ENCODE assay signal across 8 cellular contexts in genomic region chr6:79777713-79778579, GRCh38.
A peak's percentile ranks its signal among the peaks of the same experiment; 100 is the strongest.
DNase-seq lines count a peak whose midpoint lies in the region; ATAC-seq and TF ChIP-seq lines count a peak whose summit lies in the region.

No MANE protein-coding gene starts in this region.

- H3F3A ChIP-seq in OCI-LY1 (ENCODE audit: insufficient read depth, low read length) = no peaks in the 10 kb centered on the region

- no peaks in the 10 kb centered on the region for H3K79me2 ChIP-seq in OCI-LY1 (ENCODE audit: insufficient read depth, low read length)

- no peaks in the 10 kb centered on the region for H3K36me3 Mint-ChIP-seq in CD14-positive monocyte

- peak overlapping the region; percentile 52 for H3K4me3 ChIP-seq in OCI-LY1 (ENCODE audit: low read depth, low read length, poor library complexity, severe bottlenecking)
- peak overlapping the region; percentile 34 to 46 (median 40) for H3K4me3 ChIP-seq in esophagus muscularis mucosa

- H3K4me3 Mint-ChIP-seq in CD14-positive monocyte = peak overlapping the region; percentile 76 to 88

- H3K9me3 ChIP-seq in OCI-LY1 (ENCODE audit: low read length) (no peaks in the 10 kb centered on the region), esophagus muscularis mucosa (no peaks in the 10 kb centered on the region)

- H4K20me1 ChIP-seq in OCI-LY1 (ENCODE audit: insufficient read depth, low read length) = no peaks in the 10 kb centered on the region

- H3K4me2 ChIP-seq in OCI-LY1 (ENCODE audit: low read length) = peak overlapping the region; percentile 87

- intact Hi-C loops in CD14-positive monocyte (cut with micrococcal nuclease) (loop anchor here (1.0 to 5.0 kb wide), 2 partner anchors 89 to 90 kb away; no protein-coding TSS in a partner anchor), esophagus muscularis mucosa (cut with DNase I) (loop anchor here (2.0 to 10.0 kb wide), 3 partner anchors 37 to 317 kb away; no protein-coding TSS in a partner anchor)

- peak overlapping the region; percentile 23; the same call in 1 of the 2 replicates for H3K9ac ChIP-seq in OCI-LY1 (ENCODE audit: low read length)

- peak; percentile 91 for ATAC-seq in GM19324 (IDR thresholded peaks at IDR 0.05; ENCODE audit: low FRiP score, unreplicated experiment)
- peak; percentile 93 for ATAC-seq in HG03439 (IDR thresholded peaks at IDR 0.05; ENCODE audit: unreplicated experiment)

- H3K9me2 ChIP-seq in OCI-LY1 (ENCODE audit: low read depth, low read length) = no peaks in the 10 kb centered on the region

- H3K4me1 ChIP-seq in OCI-LY1 (ENCODE audit: insufficient read depth, low read length, severe bottlenecking) (peaks cover 12% of the 10 kb centered on the region), esophagus muscularis mucosa (peaks cover 0 to 11% (median 8%) of the 10 kb centered on the region in 4 donors)

- H3K27me3 Mint-ChIP-seq in CD14-positive monocyte (ENCODE audit: low read depth in 3 of 3) = peaks cover 2 to 8% (median 3%) of the 10 kb centered on the region in 3 donors

- WGBS in esophagus muscularis mucosa = 23% methylated on average over 31 of the region's 34 CpGs

- DNase-seq in CD14-positive monocyte (ENCODE audit: low spot score) (peak; percentile 73), activated T-cell treated with anti-CD3 and anti-CD28 coated beads for 48 hours (ENCODE audit: low read depth) (peak; percentile 86), esophagus muscularis mucosa (ENCODE audit: extremely low spot score) (no peak), myocyte (ENCODE audit: low read depth) (peak; percentile 60)
- peak; percentile 95 for DNase-seq in stimulated activated CD8-positive, alpha-beta memory T cell treated with anti-CD3 and anti-CD28 coated beads, Interleukin-4, amount 100 ng/mL, for 48 hours

- no peak for TF ChIP-seq POLR2A in esophagus muscularis mucosa (IDR thresholded peaks at IDR 0.05; ENCODE audit: low read depth)

- peaks cover 13% of the 10 kb centered on the region for H3K4me1 Mint-ChIP-seq in CD14-positive monocyte

- H3K9me3 Mint-ChIP-seq in CD14-positive monocyte = peaks cover 0 to 2% (median 0%) of the 10 kb centered on the region in 7 donors

- no peak for TF ChIP-seq EP300 in esophagus muscularis mucosa (IDR thresholded peaks at IDR 0.05)

- H3K36me3 ChIP-seq in OCI-LY1 (ENCODE audit: insufficient read depth, low read length) (no peaks in the 10 kb centered on the region), esophagus muscularis mucosa (no peaks in the 10 kb centered on the region)

- TF ChIP-seq CTCF in CD14-positive monocyte (IDR thresholded peaks at IDR 0.05) = peak; percentile 95
- peak; percentile 96 for TF ChIP-seq CTCF in OCI-LY1 (IDR thresholded peaks at IDR 0.05; ENCODE audit: low read length)
- peak in 2 of 3 experiments; percentile 89 to 96 for TF ChIP-seq CTCF in esophagus muscularis mucosa (IDR thresholded peaks at IDR 0.05)

- H3K27ac ChIP-seq in OCI-LY1 (ENCODE audit: low read depth, low read length, poor library complexity, severe bottlenecking) = no peak overlapping the region
- H3K27ac ChIP-seq in esophagus muscularis mucosa (replicated peaks in 1 of 4) = no peak overlapping the region

- H2AFZ ChIP-seq in OCI-LY1 (ENCODE audit: low read length) = peak overlapping the region; percentile 94

- no peaks in the 10 kb centered on the region for H3K27me3 ChIP-seq in OCI-LY1 (ENCODE audit: insufficient read depth, low read length)
- H3K27me3 ChIP-seq in esophagus muscularis mucosa = no peaks in the 10 kb centered on the region

- H3K27ac Mint-ChIP-seq in CD14-positive monocyte = peak overlapping the region in 6 of 7 donors; percentile 6 to 82 (median 42)
